Comparison of ENCODE assay signal across 8 cellular contexts in genomic region chr1:203305809-203306088, GRCh38.
DNase-seq lines count a peak whose midpoint lies in the region; ATAC-seq and TF ChIP-seq lines count a peak whose summit lies in the region.

No MANE protein-coding gene starts in this region.

- ATAC-seq in DND-41 (ENCODE audit: insufficient read depth, low read depth): peak; percentile 39; the same call in 2 of the 3 replicates
- ATAC-seq in HG02938 (IDR thresholded peaks at IDR 0.05; ENCODE audit: unreplicated experiment): peak; percentile 12
- ATAC-seq in activated naive CD8-positive, alpha-beta T cell treated with anti-CD3 and anti-CD28 coated beads, Interleukin-2, amount 50 U/mL, for 24 hours: peak; percentile 1
- ATAC-seq in stimulated activated naive B cell treated with anti-CD40 and anti-IgM and Interleukin-4, amounts not matched to agents 10 μg/mL and 1 μg/mL and 100 μg/mL, for 72 hours (replicated peaks): peak; percentile 7 to 11

- H3K9me3 Mint-ChIP-seq in activated naive CD8-positive, alpha-beta T cell treated with anti-CD3 and anti-CD28 coated beads, Interleukin-2, amount 50 U/mL, for 24 hours: no peaks in the 10 kb centered on the region
- H3K9me3 Mint-ChIP-seq in stimulated activated naive B cell treated with anti-CD40 and anti-IgM and Interleukin-4, amounts not matched to agents 10 μg/mL and 1 μg/mL and 100 μg/mL, for 72 hours: no peaks in the 10 kb centered on the region

- H4K20me1 ChIP-seq in DND-41 (ENCODE audit: insufficient read depth, low read length): peaks cover 22% of the 10 kb centered on the region

- H3K4me3 Mint-ChIP-seq in activated naive CD8-positive, alpha-beta T cell treated with anti-CD3 and anti-CD28 coated beads, Interleukin-2, amount 50 U/mL, for 24 hours: peak overlapping the region; percentile 97
- peak overlapping the region; percentile 91 to 96 for H3K4me3 Mint-ChIP-seq in stimulated activated naive B cell treated with anti-CD40 and anti-IgM and Interleukin-4, amounts not matched to agents 10 μg/mL and 1 μg/mL and 100 μg/mL, for 72 hours

- peaks cover 42% of the 10 kb centered on the region for H3K79me2 ChIP-seq in DND-41 (ENCODE audit: insufficient read depth, low read length)

- peaks cover 42% of the 10 kb centered on the region for H3K36me3 Mint-ChIP-seq in activated naive CD8-positive, alpha-beta T cell treated with anti-CD3 and anti-CD28 coated beads, Interleukin-2, amount 50 U/mL, for 24 hours (ENCODE audit: low read depth)
- peaks cover 48 to 62% of the 10 kb centered on the region in 2 donors for H3K36me3 Mint-ChIP-seq in stimulated activated naive B cell treated with anti-CD40 and anti-IgM and Interleukin-4, amounts not matched to agents 10 μg/mL and 1 μg/mL and 100 μg/mL, for 72 hours

- H3K27ac ChIP-seq in DND-41 (ENCODE audit: low read length) (peak overlapping the region; percentile 91), iPS-18a (ENCODE audit: low read length) (no peak overlapping the region)

- no peaks in the 10 kb centered on the region for H3K27me3 ChIP-seq in DND-41 (ENCODE audit: insufficient read depth, low read length, poor library complexity)
- H3K27me3 ChIP-seq in iPS-18a (ENCODE audit: control insufficient read depth, insufficient read depth, low read length): peaks cover 91% of the 10 kb centered on the region

- H3K4me1 ChIP-seq in DND-41 (ENCODE audit: insufficient read depth, low read length) (peaks cover 54% of the 10 kb centered on the region), iPS-18a (ENCODE audit: control insufficient read depth, low read depth, low read length) (peaks cover 37% of the 10 kb centered on the region)

- H3K9ac ChIP-seq in DND-41 (ENCODE audit: low read depth, low read length): peak overlapping the region; percentile 81
- H3K9ac ChIP-seq in iPS-18a (ENCODE audit: low read length): peak overlapping the region; percentile 63

- H3K4me3 ChIP-seq in DND-41 (ENCODE audit: low read depth in 1 of 2, low read length in 2 of 2): peak overlapping the region; percentile 71 to 85
- peak overlapping the region; percentile 73 for H3K4me3 ChIP-seq in iPS-18a (ENCODE audit: low read length)

- peak overlapping the region; percentile 87 for H3K27ac Mint-ChIP-seq in activated naive CD8-positive, alpha-beta T cell treated with anti-CD3 and anti-CD28 coated beads, Interleukin-2, amount 50 U/mL, for 24 hours
- H3K27ac Mint-ChIP-seq in stimulated activated naive B cell treated with anti-CD40 and anti-IgM and Interleukin-4, amounts not matched to agents 10 μg/mL and 1 μg/mL and 100 μg/mL, for 72 hours: peak overlapping the region; percentile 96

- H2AFZ ChIP-seq in DND-41 (ENCODE audit: low read depth, low read length): peak overlapping the region; percentile 82; the same call in 1 of the 2 replicates

- peak overlapping the region; percentile 63 for H3K4me2 ChIP-seq in DND-41 (ENCODE audit: insufficient read depth, low read length)

- H3K36me3 ChIP-seq in DND-41 (ENCODE audit: insufficient read depth, low read length): peaks cover 35% of the 10 kb centered on the region
- H3K36me3 ChIP-seq in iPS-18a (ENCODE audit: control insufficient read depth, low read depth, low read length): no peaks in the 10 kb centered on the region

- peaks cover 63% of the 10 kb centered on the region for H3K4me1 Mint-ChIP-seq in activated naive CD8-positive, alpha-beta T cell treated with anti-CD3 and anti-CD28 coated beads, Interleukin-2, amount 50 U/mL, for 24 hours
- peaks cover 45 to 70% of the 10 kb centered on the region in 2 donors for H3K4me1 Mint-ChIP-seq in stimulated activated naive B cell treated with anti-CD40 and anti-IgM and Interleukin-4, amounts not matched to agents 10 μg/mL and 1 μg/mL and 100 μg/mL, for 72 hours

- DNase-seq in DND-41: no peak
- no peak for DNase-seq in activated naive CD8-positive, alpha-beta T cell treated with anti-CD3 and anti-CD28 coated beads, Interleukin-2, amount 50 U/mL, for 24 hours
- DNase-seq in stimulated activated naive B cell treated with anti-CD40 and anti-IgM and Interleukin-4, amounts not matched to agents 10 μg/mL and 1 μg/mL and 100 μg/mL, for 72 hours: no peak
- DNase-seq in NCI-H1436 (lab: John Stamatoyannopoulos, UW): no peak
- no peak for DNase-seq in HCEC 1CT
- no peak for DNase-seq in islet precursor cell

- no peaks in the 10 kb centered on the region for H3K27me3 Mint-ChIP-seq in activated naive CD8-positive, alpha-beta T cell treated with anti-CD3 and anti-CD28 coated beads, Interleukin-2, amount 50 U/mL, for 24 hours
- no peaks in the 10 kb centered on the region for H3K27me3 Mint-ChIP-seq in stimulated activated naive B cell treated with anti-CD40 and anti-IgM and Interleukin-4, amounts not matched to agents 10 μg/mL and 1 μg/mL and 100 μg/mL, for 72 hours

- TF ChIP-seq CTCF in DND-41 (IDR thresholded peaks at IDR 0.05; ENCODE audit: borderline replicate concordance, extremely low read depth, low read length, poor library complexity, severe bottlenecking): no peak

- H3K9me3 ChIP-seq in DND-41 (ENCODE audit: insufficient read depth, low read length, severe bottlenecking): no peaks in the 10 kb centered on the region
- no peaks in the 10 kb centered on the region for H3K9me3 ChIP-seq in iPS-18a (ENCODE audit: control insufficient read depth, low read depth, low read length)
